24 cellular contexts compared by ENCODE assay signal in the genomic region with DNA sequence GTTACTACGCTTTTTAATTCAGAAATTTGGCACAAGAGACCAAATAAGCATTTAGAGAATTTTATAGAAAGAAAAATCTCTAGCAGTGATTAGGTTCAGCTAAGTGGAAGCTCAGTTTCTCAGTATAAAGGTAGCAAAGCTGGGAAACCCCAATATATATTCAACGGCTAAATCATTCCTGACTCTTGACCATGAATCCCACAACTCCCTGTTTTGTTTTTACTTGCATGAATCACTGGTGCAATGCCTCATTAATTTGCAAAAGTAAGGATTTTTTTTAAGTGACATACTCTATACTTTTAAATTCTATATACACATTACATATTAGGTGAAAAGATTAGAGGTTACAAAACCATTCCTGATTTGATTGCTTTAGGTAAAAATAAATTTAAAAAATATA.
DNase-seq lines count a peak whose midpoint lies in the region; FAIRE-seq and TF ChIP-seq lines count a peak whose summit lies in the region.
"Had no signal": no experiment of that assay in that cellular context is flagged by ENCODE, and none has a peak within 500 bp of the region (broad histone marks: within the 10 kb centered on the region; RNA-seq: fewer than 3 reads in every experiment).

No MANE protein-coding gene starts in this region.

- H3K27ac ChIP-seq in VCaP (peak overlapping the region; percentile 79), testis (no peak overlapping the region)
- H3K27ac ChIP-seq in CD4-positive, alpha-beta memory T cell (ENCODE audit: low read depth, low read length) = no peak overlapping the region
- H3K27ac ChIP-seq: C4-2B, neutrophil, RWPE1, tibial artery had no signal

- CTCF ChIA-PET in CD4-positive, alpha-beta memory T cell (lab: Charles Lee; ENCODE audit: partially characterized antibody) = no interaction called here

- H3K4me1 ChIP-seq in CD4-positive, alpha-beta memory T cell (ENCODE audit: insufficient read depth, low read length) = no peaks in the 10 kb centered on the region
- H3K4me1 ChIP-seq in testis = no peaks in the 10 kb centered on the region
- H3K4me1 ChIP-seq: Caco-2, tibial artery had no signal

- TF ChIP-seq CTCF in VCaP (conservative IDR thresholded peaks at IDR 0.05) (no peak), fibroblast of mammary gland (conservative IDR thresholded peaks at IDR 0.05; ENCODE audit: control insufficient read depth, insufficient read depth, low read depth, low read length) (no peak), testis (IDR thresholded peaks at IDR 0.05) (no peak)

- intact Hi-C loops in CD4-positive, alpha-beta memory T cell (cut with micrococcal nuclease) = no loop called here
- intact Hi-C loops in testis (cut with DNase I; ENCODE audit: low total_unique reads) = no loop called here

- H3K9me3 Mint-ChIP-seq in CD4-positive, alpha-beta memory T cell = peaks cover 0 to 5% (median 0%) of the 10 kb centered on the region in 8 donors
- H3K9me3 Mint-ChIP-seq: activated naive CD4-positive, alpha-beta T cell treated with anti-CD3 and anti-CD28 coated beads for 36 hours; activated T-cell treated with anti-CD3 and anti-CD28 coated beads, Interleukin-2, amount 50 U/mL, for 72 hours had no signal

- DNase-seq in H54 (ENCODE audit: insufficient read length, low spot score) (no peak), fibroblast of mammary gland (ENCODE audit: low read depth) (peak; percentile 38), NCI-H510A treated with DMSO at 0.1 percent for 48 hours (lab: John Stamatoyannopoulos, UW) (no peak), testis (no peak), GOT3 (lab: John Stamatoyannopoulos, UW) (no peak)
- DNase-seq in CD4-positive, alpha-beta memory T cell = no peak
- DNase-seq: activated CD4-positive, alpha-beta T cell treated with anti-CD3 and anti-CD28 coated beads, Interleukin-2, amount 50 U/mL, for 48 hours; activated CD4-positive, CD25-positive, alpha-beta regulatory T cell treated with anti-CD3 and anti-CD28 coated beads, Interleukin-2, amount 50 U/mL, for 72 hours; activated naive CD4-positive, alpha-beta T cell treated with anti-CD3 and anti-CD28 coated beads for 36 hours; activated T-cell treated with anti-CD3 and anti-CD28 coated beads, Interleukin-2, amount 50 U/mL, for 72 hours; amniotic stem cell; Caco-2; NCI-H1092 treated with DMSO at 0.1 percent for 48 hours; NCI-H1930; NCI-H510A; stimulated activated CD8-positive, alpha-beta memory T cell treated with anti-CD3 and anti-CD28 coated beads, Interleukin-4, amount 100 ng/mL, for 48 hours; tibial artery had no signal

- peak; percentile 20 for FAIRE-seq in H54 (lab: Jason Lieb, UNC)
- FAIRE-seq: colon, islet of Langerhans had no signal

- POLR2A ChIA-PET in CD4-positive, alpha-beta memory T cell (lab: Charles Lee; ENCODE audit: partially characterized antibody) = no interaction called here

- no peak for TF ChIP-seq POLR2A in H54 (IDR thresholded peaks at IDR 0.05; ENCODE audit: low read depth, low read length)
- no peak for TF ChIP-seq POLR2A in testis (IDR thresholded peaks at IDR 0.05)

- peaks cover 0 to 1% of the 10 kb centered on the region in 2 donors for H3K27me3 Mint-ChIP-seq in CD4-positive, alpha-beta memory T cell

- no peak overlapping the region for H3K4me3 Mint-ChIP-seq in CD4-positive, alpha-beta memory T cell
- H3K4me3 Mint-ChIP-seq: activated naive CD4-positive, alpha-beta T cell treated with anti-CD3 and anti-CD28 coated beads for 36 hours; activated T-cell treated with anti-CD3 and anti-CD28 coated beads, Interleukin-2, amount 50 U/mL, for 72 hours; mesothelial cell of epicardium had no signal

- H3K27ac Mint-ChIP-seq in CD4-positive, alpha-beta memory T cell = no peak overlapping the region
- H3K27ac Mint-ChIP-seq: activated naive CD4-positive, alpha-beta T cell treated with anti-CD3 and anti-CD28 coated beads for 36 hours; activated T-cell treated with anti-CD3 and anti-CD28 coated beads, Interleukin-2, amount 50 U/mL, for 72 hours had no signal

- H3K27me3 ChIP-seq in CD4-positive, alpha-beta memory T cell (ENCODE audit: insufficient read depth, low read length) = no peaks in the 10 kb centered on the region
- no peaks in the 10 kb centered on the region for H3K27me3 ChIP-seq in testis
- H3K27me3 ChIP-seq: neutrophil, tibial artery had no signal

- H3K9me3 ChIP-seq in CD4-positive, alpha-beta memory T cell (ENCODE audit: control insufficient read depth in 1 of 2, low read length in 2 of 2) = no peaks in the 10 kb centered on the region
- H3K9me3 ChIP-seq in testis = no peaks in the 10 kb centered on the region
- H3K9me3 ChIP-seq: Caco-2, neutrophil, tibial artery had no signal

- WGBS in testis, 2 donors = 90 to 99% methylated on average over 2 of the region's 2 CpGs

- no peaks in the 10 kb centered on the region for H3K36me3 ChIP-seq in CD4-positive, alpha-beta memory T cell (ENCODE audit: insufficient read depth, low read length)
- H3K36me3 ChIP-seq in testis (ENCODE audit: low read depth, missing control alignments) = no peaks in the 10 kb centered on the region
- H3K36me3 ChIP-seq: neutrophil, tibial artery had no signal

- H3K4me1 Mint-ChIP-seq in CD4-positive, alpha-beta memory T cell = no peaks in the 10 kb centered on the region

- H3K4me3 ChIP-seq in fibroblast of mammary gland (ENCODE audit: control insufficient read depth, low read depth, low read length) (no peak overlapping the region), testis (no peak overlapping the region)
- no peak overlapping the region for H3K4me3 ChIP-seq in CD4-positive, alpha-beta memory T cell (ENCODE audit: low read length in 2 of 2)
- H3K4me3 ChIP-seq: tibial artery had no signal

- H3K36me3 Mint-ChIP-seq in CD4-positive, alpha-beta memory T cell = no peaks in the 10 kb centered on the region
- H3K36me3 Mint-ChIP-seq: mesothelial cell of epicardium had no signal
